Comparison of ENCODE assay signal across 14 cellular contexts in genomic region chr12:46164186-46164585, GRCh38.
"Had no signal": no experiment of that assay in that cellular context is flagged by ENCODE, and none has a peak within 500 bp of the region (broad histone marks: within the 10 kb centered on the region; RNA-seq: fewer than 3 reads in every experiment).

No MANE protein-coding gene starts in this region.

- H3K27me3 Mint-ChIP-seq: activated CD8-positive, alpha-beta memory T cell treated with anti-CD3 and anti-CD28 coated beads, Interleukin-2, amount 10 ng/mL, durations not matched to agents 7 days and 5 days; naive thymus-derived CD4-positive, alpha-beta T cell; stimulated activated memory B cell treated with anti-CD40 and anti-IgM and Interleukin-4, amounts not matched to agents 10 μg/mL and 1 μg/mL and 100 μg/mL, for 72 hours had no signal

- H3K27ac Mint-ChIP-seq: activated CD8-positive, alpha-beta memory T cell treated with anti-CD3 and anti-CD28 coated beads, Interleukin-2, amount 10 ng/mL, durations not matched to agents 7 days and 5 days; activated naive CD4-positive, alpha-beta T cell treated with anti-CD3 and anti-CD28 coated beads for 36 hours; activated T-helper 2 cell treated with anti-CD3 and anti-CD28 coated beads, Interferon-gamma antibody, Interleukin-2, Interleukin-4, amounts not matched to agents 10 μg/mL and 5 μg/mL and 100 μg/mL, durations not matched to agents 14 hours and 24 hours and 36 hours; naive thymus-derived CD4-positive, alpha-beta T cell; stimulated activated memory B cell treated with anti-CD40 and anti-IgM and Interleukin-4, amounts not matched to agents 10 μg/mL and 1 μg/mL and 100 μg/mL, for 72 hours; T-helper 2 cell treated with Interferon-gamma antibody and Interleukin-4, amounts not matched to agents 5 μg/mL and 100 μg/mL, for 36 hours had no signal

- H3K27me3 ChIP-seq: pancreas, tibial artery, vagina had no signal

- H3K4me1 ChIP-seq: pancreas had no signal

- DNase-seq: activated CD4-positive, alpha-beta T cell treated with anti-CD3 and anti-CD28 coated beads, Interleukin-2, amount 50 U/mL, for 48 hours; activated CD8-positive, alpha-beta memory T cell treated with anti-CD3 and anti-CD28 coated beads, Interleukin-2, amount 10 ng/mL, durations not matched to agents 7 days and 5 days; activated naive CD4-positive, alpha-beta T cell treated with anti-CD3 and anti-CD28 coated beads for 36 hours; activated T-cell treated with anti-CD3 and anti-CD28 coated beads, Interleukin-2, amount 50 U/mL, for 1 hour; central memory CD4-positive, alpha-beta T cell; naive thymus-derived CD4-positive, alpha-beta T cell; pancreas; tibial artery had no signal

- H3K9me3 Mint-ChIP-seq: activated T-helper 2 cell treated with anti-CD3 and anti-CD28 coated beads, Interferon-gamma antibody, Interleukin-2, Interleukin-4, amounts not matched to agents 10 μg/mL and 5 μg/mL and 100 μg/mL, durations not matched to agents 14 hours and 24 hours and 36 hours; T-helper 2 cell treated with Interferon-gamma antibody and Interleukin-4, amounts not matched to agents 5 μg/mL and 100 μg/mL, for 36 hours had no signal

- H3K4me3 Mint-ChIP-seq: activated CD8-positive, alpha-beta memory T cell treated with anti-CD3 and anti-CD28 coated beads, Interleukin-2, amount 10 ng/mL, durations not matched to agents 7 days and 5 days; activated naive CD4-positive, alpha-beta T cell treated with anti-CD3 and anti-CD28 coated beads for 36 hours; naive thymus-derived CD4-positive, alpha-beta T cell; stimulated activated memory B cell treated with anti-CD40 and anti-IgM and Interleukin-4, amounts not matched to agents 10 μg/mL and 1 μg/mL and 100 μg/mL, for 72 hours; T-helper 2 cell treated with Interferon-gamma antibody and Interleukin-4, amounts not matched to agents 5 μg/mL and 100 μg/mL, for 36 hours had no signal

- FAIRE-seq: pancreas had no signal

- H3K36me3 ChIP-seq: pancreas, tibial artery, vagina had no signal

- H3K4me1 Mint-ChIP-seq: activated CD8-positive, alpha-beta memory T cell treated with anti-CD3 and anti-CD28 coated beads, Interleukin-2, amount 10 ng/mL, durations not matched to agents 7 days and 5 days; stimulated activated memory B cell treated with anti-CD40 and anti-IgM and Interleukin-4, amounts not matched to agents 10 μg/mL and 1 μg/mL and 100 μg/mL, for 72 hours had no signal

- H3K9me3 ChIP-seq: pancreas, tibial artery, vagina had no signal

- ATAC-seq: activated CD4-positive, CD25-positive, alpha-beta regulatory T cell treated with anti-CD3 and anti-CD28 coated beads, Interleukin-2, amount 50 U/mL, for 24 hours; activated CD8-positive, alpha-beta memory T cell treated with anti-CD3 and anti-CD28 coated beads, Interleukin-2, amount 10 ng/mL, durations not matched to agents 7 days and 5 days; naive thymus-derived CD4-positive, alpha-beta T cell; pancreas; stimulated activated memory B cell treated with anti-CD40 and anti-IgM and Interleukin-4, amounts not matched to agents 10 μg/mL and 1 μg/mL and 100 μg/mL, for 72 hours had no signal

- H3K27ac ChIP-seq: coronary artery, pancreas, tibial artery, vagina had no signal

- H3K4me3 ChIP-seq: coronary artery, pancreas, tibial artery, vagina had no signal
